In the genomic region with DNA sequence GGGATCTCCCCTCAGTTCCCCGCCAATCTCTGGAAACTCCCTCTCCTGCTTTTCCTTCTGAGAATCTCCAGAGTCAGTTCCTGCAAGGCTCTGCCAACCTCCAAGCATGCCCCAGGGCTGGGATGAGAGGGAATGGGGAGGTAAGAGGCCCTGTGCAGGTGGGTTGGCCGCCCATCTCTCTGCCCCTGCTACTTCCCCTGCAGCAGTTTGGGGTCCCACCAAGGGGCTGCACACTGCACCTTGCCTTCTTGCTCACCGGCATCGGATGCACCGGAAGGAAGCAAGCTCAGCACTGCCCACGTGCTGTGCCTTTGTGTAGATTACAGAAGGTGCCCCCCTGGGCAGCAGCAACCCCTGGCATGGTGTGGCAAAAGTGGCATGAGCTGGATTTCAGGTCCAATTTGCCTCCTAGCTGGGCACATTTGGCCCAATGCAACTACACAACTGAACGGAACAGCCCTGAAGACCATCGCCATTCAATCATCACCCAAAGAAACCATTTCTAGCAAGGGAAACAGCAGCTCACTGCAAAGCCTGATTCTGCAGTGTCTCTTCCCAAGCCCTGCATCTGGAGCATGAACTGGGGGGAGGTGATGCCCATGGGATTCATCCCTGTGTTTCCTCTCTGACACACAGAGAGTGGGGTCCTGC, we compare ENCODE assay signal across 13 cellular contexts.
"Had no signal": no experiment of that assay in that cellular context is flagged by ENCODE, and none has a peak within 500 bp of the region (broad histone marks: within the 10 kb centered on the region; RNA-seq: fewer than 3 reads in every experiment).

No MANE protein-coding gene starts in this region.

- H3K27ac ChIP-seq: adrenal gland, breast epithelium, spleen, tibial artery, WERI-Rb-1 had no signal

- H3K27me3 ChIP-seq: adrenal gland, breast epithelium, tibial artery had no signal

- H3K9me3 ChIP-seq: adrenal gland, breast epithelium, spleen, tibial artery had no signal

- H3K4me3 ChIP-seq: adrenal gland, breast epithelium, spleen, tibial artery had no signal

- H3K36me3 ChIP-seq: adrenal gland, breast epithelium, spleen, tibial artery, WERI-Rb-1 had no signal

- ATAC-seq: activated CD4-positive, alpha-beta T cell treated with anti-CD3 and anti-CD28 coated beads for 36 hours; activated naive CD4-positive, alpha-beta T cell treated with anti-CD3 and anti-CD28 coated beads, Interleukin-2, amount 50 U/mL, for 72 hours had no signal

- DNase-seq: activated CD4-positive, alpha-beta T cell treated with anti-CD3 and anti-CD28 coated beads for 36 hours; activated gamma-delta T cell treated with Interleukin-2 at 50 U/mL for 16 hours; activated T-cell treated with anti-CD3 and anti-CD28 coated beads for 4 hours; cerebellar nuclear complex; effector memory CD4-positive, alpha-beta T cell; immature natural killer cell; stimulated activated naive CD4-positive, alpha-beta T cell treated with Interleukin-2 at 50 U/mL for 16 hours; WERI-Rb-1 had no signal

- H3K4me1 ChIP-seq: adrenal gland, breast epithelium, spleen, tibial artery had no signal
